In the genomic region with DNA sequence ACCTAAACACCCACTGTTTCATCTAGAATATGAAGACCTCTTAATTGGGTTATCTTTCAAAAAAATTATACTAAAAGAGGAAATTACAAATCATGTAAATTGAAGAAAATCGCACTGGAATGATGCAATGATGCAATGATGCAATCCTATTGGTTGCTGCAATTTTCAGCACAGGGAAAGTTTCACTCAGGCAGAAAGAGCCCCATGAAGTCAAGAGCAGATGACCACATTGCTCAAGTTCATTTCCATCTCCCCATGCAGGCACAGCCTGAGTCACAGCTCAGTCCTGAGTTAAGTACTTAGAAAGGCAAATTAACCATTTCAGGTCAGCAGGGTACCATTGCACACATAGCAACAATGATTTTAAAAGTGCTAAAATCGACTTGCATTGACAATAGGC, we compare ENCODE assay signal across 16 cellular contexts.
DNase-seq lines count a peak whose midpoint lies in the region; ATAC-seq and TF ChIP-seq lines count a peak whose summit lies in the region.
"Had no signal": no experiment of that assay in that cellular context is flagged by ENCODE, and none has a peak within 500 bp of the region (broad histone marks: within the 10 kb centered on the region; RNA-seq: fewer than 3 reads in every experiment).

No MANE protein-coding gene starts in this region.

- no peak overlapping the region for H3K27ac Mint-ChIP-seq in MCF 10A (ENCODE audit: low read depth, unreplicated experiment)
- H3K27ac Mint-ChIP-seq: CD4-positive, alpha-beta T cell had no signal

- no peak overlapping the region for H3K4me3 Mint-ChIP-seq in MCF 10A (ENCODE audit: unreplicated experiment)
- H3K4me3 Mint-ChIP-seq: CD4-positive, alpha-beta T cell had no signal

- H3K27ac ChIP-seq in breast epithelium (no peak overlapping the region), heart right ventricle (no peak overlapping the region)
- H3K27ac ChIP-seq: 22Rv1, SJCRH30, testis had no signal

- ATAC-seq in heart right ventricle (no peak), GM19324 (IDR thresholded peaks at IDR 0.05; ENCODE audit: low FRiP score, unreplicated experiment) (no peak)

- CTCF ChIA-PET in MCF 10A (lab: Yijun Ruan, JAX) = no interaction called here

- H3K9me3 Mint-ChIP-seq in MCF 10A (ENCODE audit: unreplicated experiment) = no peaks in the 10 kb centered on the region

- no peaks in the 10 kb centered on the region for H3K27me3 Mint-ChIP-seq in MCF 10A (ENCODE audit: insufficient read depth, unreplicated experiment)
- H3K27me3 Mint-ChIP-seq: CD4-positive, alpha-beta T cell had no signal

- no peaks in the 10 kb centered on the region for H3K36me3 Mint-ChIP-seq in MCF 10A (ENCODE audit: insufficient read depth, unreplicated experiment)

- 53 to 60% methylated on average over 2 of the region's 2 CpGs for WGBS in heart right ventricle, 2 donors

- H3K4me1 ChIP-seq in breast epithelium = no peaks in the 10 kb centered on the region
- no peaks in the 10 kb centered on the region for H3K4me1 ChIP-seq in heart right ventricle
- H3K4me1 ChIP-seq: SJCRH30, testis had no signal

- no peak overlapping the region for H3K4me3 ChIP-seq in breast epithelium
- H3K4me3 ChIP-seq in heart right ventricle = no peak overlapping the region
- H3K4me3 ChIP-seq: SJCRH30, testis had no signal

- no TSS peak for BruUV-seq in MCF 10A (replicated peaks; lab: Mats Ljungman, UMichigan)

- H3K9me3 ChIP-seq in breast epithelium = no peaks in the 10 kb centered on the region
- no peaks in the 10 kb centered on the region for H3K9me3 ChIP-seq in heart right ventricle
- H3K9me3 ChIP-seq: SJCRH30, testis had no signal

- H3K4me1 Mint-ChIP-seq in MCF 10A (ENCODE audit: insufficient read depth, unreplicated experiment) = no peaks in the 10 kb centered on the region

- TF ChIP-seq POLR2A in breast epithelium (IDR thresholded peaks at IDR 0.05) = no peak

- TF ChIP-seq CTCF in MCF 10A (IDR thresholded peaks at IDR 0.05; ENCODE audit: unreplicated experiment) = no peak
- no peak for TF ChIP-seq CTCF in breast epithelium (IDR thresholded peaks at IDR 0.05)
- TF ChIP-seq CTCF in heart right ventricle (IDR thresholded peaks at IDR 0.05) = no peak

- DNase-seq in MCF 10A (ENCODE audit: unreplicated experiment) (peak; percentile 11), breast epithelium (ENCODE audit: low spot score in 2 of 2) (no peak), SIG-M5 treated with dmso at 0.1 percent for 504 hours (lab: John Stamatoyannopoulos, UW; ENCODE audit: unreplicated experiment) (peak; percentile 72), fibroblast of peridontal ligament (ENCODE audit: extremely low read depth) (peak; percentile 35), stromal cell of bone marrow (ENCODE audit: low read depth) (peak; percentile 1), heart right ventricle (no peak), NCI-H1105 (lab: John Stamatoyannopoulos, UW) (no peak)
- DNase-seq: activated CD4-positive, alpha-beta T cell treated with anti-CD3 and anti-CD28 coated beads, Interleukin-2, amount 50 U/mL, for 1 hour; CD4-positive, alpha-beta T cell; cerebellar nuclear complex; NCI-H2107; NCI-H82; SJCRH30; testis had no signal

- H3K27me3 ChIP-seq in breast epithelium (no peaks in the 10 kb centered on the region), heart right ventricle (no peaks in the 10 kb centered on the region)
- H3K27me3 ChIP-seq: SJCRH30, testis had no signal

- H3K36me3 ChIP-seq in breast epithelium (no peaks in the 10 kb centered on the region), heart right ventricle (no peaks in the 10 kb centered on the region)
- H3K36me3 ChIP-seq: SJCRH30 had no signal

- POLR2A ChIA-PET in MCF 10A (lab: Yijun Ruan, JAX) = interaction anchor here (0.6 kb wide), 1 partner anchor 946 kb away, joined by 4 read pairs; no protein-coding TSS in a partner anchor

- intact Hi-C loops in MCF 10A (cut with micrococcal nuclease) = no loop called here
- intact Hi-C loops in breast epithelium (cut with DNase I; ENCODE audit: low total_unique reads) = no loop called here
- intact Hi-C loops in heart right ventricle (cut with DNase I) = no loop called here

Comparison
In these comparisons a context has a peak if more than half of its experiments do, and no peak if none do; other contexts are left out.
1. DNase-seq: peak in MCF 10A (single experiment), SIG-M5 treated with dmso at 0.1 percent for 504 hours (single experiment), fibroblast of peridontal ligament (single experiment) and stromal cell of bone marrow (single experiment); none in breast epithelium (0 of 2), heart right ventricle (0 of 2) and NCI-H1105 (single experiment).